Comparison of ENCODE assay signal across 5 cellular contexts in the genomic region with DNA sequence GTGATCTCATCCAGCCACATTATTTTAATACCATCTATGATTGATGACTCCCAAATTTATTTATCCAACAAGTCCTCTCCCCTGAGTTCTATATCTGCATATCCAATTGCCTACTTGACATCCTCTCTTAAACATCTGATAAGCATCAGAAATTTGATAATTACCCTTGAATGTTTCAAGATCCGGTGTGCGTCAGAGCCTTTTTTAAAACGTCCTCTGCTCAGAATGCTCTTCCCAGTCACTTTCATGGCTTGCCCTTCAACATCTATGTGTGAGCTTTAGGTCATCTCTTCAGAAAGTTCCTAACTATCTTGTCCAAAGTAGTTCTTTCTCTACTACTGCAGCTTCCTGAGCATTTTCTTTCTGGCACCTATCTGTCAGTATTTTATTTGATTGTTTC.
"Had no signal": no experiment of that assay in that cellular context is flagged by ENCODE, and none has a peak within 500 bp of the region (broad histone marks: within the 10 kb centered on the region; RNA-seq: fewer than 3 reads in every experiment).

No MANE protein-coding gene starts in this region.

- ATAC-seq: HCT116, K562 had no signal

- DNase-seq: GOT3, H7, IMR-90 had no signal
